Comparison of ENCODE assay signal across 11 cellular contexts in the genomic region with DNA sequence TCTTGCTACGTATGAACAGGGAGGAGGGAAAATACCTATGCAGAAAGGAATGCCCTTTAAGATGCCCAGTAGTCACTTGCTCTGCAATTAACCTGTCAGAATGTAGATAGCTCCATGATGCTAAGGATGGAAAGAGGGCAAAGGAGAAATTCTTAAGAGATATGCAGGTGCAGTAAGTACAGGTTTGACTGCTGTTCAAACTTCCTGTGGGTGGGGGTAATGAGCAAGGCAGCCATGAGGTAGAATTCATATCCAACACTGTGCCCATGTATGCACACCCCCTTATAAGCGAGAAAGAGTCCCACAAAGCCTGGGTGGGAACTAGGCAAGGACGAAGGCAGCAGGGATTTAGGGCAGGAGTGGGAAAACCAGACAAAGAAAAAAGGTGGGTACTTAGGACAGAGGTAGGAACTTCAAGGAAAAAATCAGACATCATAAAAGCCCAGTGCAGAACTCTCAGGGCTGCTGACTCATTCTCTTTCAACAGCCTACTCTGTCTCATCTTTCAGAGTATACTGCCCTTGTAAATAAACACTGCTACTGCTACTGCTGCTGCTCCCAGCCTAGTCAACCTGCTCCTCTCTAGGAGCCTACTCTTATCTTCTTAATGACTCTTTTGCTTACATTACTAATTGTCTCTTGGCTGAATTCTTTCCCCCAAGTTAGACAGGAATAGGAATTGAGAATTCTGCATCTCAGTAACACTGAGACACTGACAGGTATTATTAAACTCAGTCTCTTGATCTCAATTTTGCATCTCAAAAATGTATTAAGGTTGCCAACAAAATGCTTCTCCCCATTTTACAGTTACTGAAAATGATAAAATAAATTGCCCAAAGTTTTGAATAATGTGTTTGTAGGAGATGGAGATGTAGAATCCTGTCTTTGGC.
DNase-seq lines count a peak whose midpoint lies in the region; ATAC-seq and TF ChIP-seq lines count a peak whose summit lies in the region.
"Had no signal": no experiment of that assay in that cellular context is flagged by ENCODE, and none has a peak within 500 bp of the region (broad histone marks: within the 10 kb centered on the region; RNA-seq: fewer than 3 reads in every experiment).

No MANE protein-coding gene starts in this region.

- WGBS in heart right ventricle, 2 donors, result 57 to 58% methylated on average over 3 of the region's 3 CpGs

- peaks cover 0 to 8% (median 0%) of the 10 kb centered on the region in 11 donors for H3K9me3 ChIP-seq in heart right ventricle

- H3K27ac ChIP-seq in heart right ventricle, result no peak overlapping the region

- no peak overlapping the region for H3K4me3 Mint-ChIP-seq in stimulated activated effector memory CD8-positive, alpha-beta T cell treated with anti-CD3 and anti-CD28 coated beads, Interleukin-12 subunit alpha, Interleukin-12 subunit beta, amount 100 ng/mL, for 72 hours

- no peaks in the 10 kb centered on the region for H3K36me3 ChIP-seq in heart right ventricle

- TF ChIP-seq CTCF in choroid plexus epithelial cell (conservative IDR thresholded peaks at IDR 0.05; ENCODE audit: low read depth, low read length) (no peak), heart right ventricle (IDR thresholded peaks at IDR 0.05) (no peak)

- H3K4me3 ChIP-seq in choroid plexus epithelial cell (ENCODE audit: low read depth, low read length) (no peak overlapping the region), heart right ventricle (no peak overlapping the region)

- peak; percentile 21 for ATAC-seq in stimulated activated effector memory CD8-positive, alpha-beta T cell treated with anti-CD3 and anti-CD28 coated beads, Interleukin-12 subunit alpha, Interleukin-12 subunit beta, amount 100 ng/mL, for 72 hours
- ATAC-seq in heart right ventricle (no peak), left lobe of liver (no peak)

- intact Hi-C loops in heart right ventricle (cut with DNase I), result no loop called here

- DNase-seq in NCI-H345 (lab: John Stamatoyannopoulos, UW) (peak; percentile 37), NCI-H345 treated with DMSO at 0.1 percent for 48 hours (lab: John Stamatoyannopoulos, UW; ENCODE audit: unreplicated experiment) (no peak), NCI-H460 (ENCODE audit: extremely low read depth, low read depth) (peak; percentile 56), choroid plexus epithelial cell (ENCODE audit: low read depth) (peak; percentile 5), NCI-H187 (lab: John Stamatoyannopoulos, UW) (no peak), heart right ventricle (no peak), left lobe of liver (ENCODE audit: low spot score) (no peak)
- no peak for DNase-seq in stimulated activated effector memory CD8-positive, alpha-beta T cell treated with anti-CD3 and anti-CD28 coated beads, Interleukin-12 subunit alpha, Interleukin-12 subunit beta, amount 100 ng/mL, for 72 hours (ENCODE audit: low spot score in 2 of 2)
- DNase-seq: activated CD4-positive, alpha-beta T cell treated with anti-CD3 and anti-CD28 coated beads for 1 hour; activated T-cell treated with anti-CD3 and anti-CD28 coated beads for 4 hours; stimulated activated CD4-positive, alpha-beta T cell treated with anti-CD3 and anti-CD28 coated beads, Interleukin-2, amount 100 ng/mL, for 24 hours had no signal

- H3K27me3 ChIP-seq in heart right ventricle, result peaks cover 0 to 3% (median 0%) of the 10 kb centered on the region in 7 donors

- no peak overlapping the region for H3K27ac Mint-ChIP-seq in stimulated activated effector memory CD8-positive, alpha-beta T cell treated with anti-CD3 and anti-CD28 coated beads, Interleukin-12 subunit alpha, Interleukin-12 subunit beta, amount 100 ng/mL, for 72 hours

- no peaks in the 10 kb centered on the region for H3K36me3 Mint-ChIP-seq in stimulated activated effector memory CD8-positive, alpha-beta T cell treated with anti-CD3 and anti-CD28 coated beads, Interleukin-12 subunit alpha, Interleukin-12 subunit beta, amount 100 ng/mL, for 72 hours

- H3K4me1 Mint-ChIP-seq in stimulated activated effector memory CD8-positive, alpha-beta T cell treated with anti-CD3 and anti-CD28 coated beads, Interleukin-12 subunit alpha, Interleukin-12 subunit beta, amount 100 ng/mL, for 72 hours, result no peaks in the 10 kb centered on the region

- H3K9me3 Mint-ChIP-seq in stimulated activated effector memory CD8-positive, alpha-beta T cell treated with anti-CD3 and anti-CD28 coated beads, Interleukin-12 subunit alpha, Interleukin-12 subunit beta, amount 100 ng/mL, for 72 hours, result peaks cover 4% of the 10 kb centered on the region

- no peaks in the 10 kb centered on the region for H3K4me1 ChIP-seq in heart right ventricle

Comparison
In these comparisons a context has a peak if more than half of its experiments do, and no peak if none do; other contexts are left out.
1. DNase-seq: peak in NCI-H345 (single experiment), NCI-H460 (single experiment) and choroid plexus epithelial cell (single experiment); none in NCI-H345 treated with DMSO at 0.1 percent for 48 hours (single experiment), stimulated activated effector memory CD8-positive, alpha-beta T cell treated with anti-CD3 and anti-CD28 coated beads, Interleukin-12 subunit alpha, Interleukin-12 subunit beta, amount 100 ng/mL, for 72 hours (0 of 2), NCI-H187 (0 of 2), heart right ventricle (0 of 2) and left lobe of liver (single experiment).